In genomic region chr18:77702686-77703085, GRCh38 we compare ENCODE assay signal across 10 cellular contexts.
A peak's percentile ranks its signal among the peaks of the same experiment; 100 is the strongest.
DNase-seq lines count a peak whose midpoint lies in the region; ATAC-seq and TF ChIP-seq lines count a peak whose summit lies in the region.
"Had no signal": no experiment of that assay in that cellular context is flagged by ENCODE, and none has a peak within 500 bp of the region (broad histone marks: within the 10 kb centered on the region; RNA-seq: fewer than 3 reads in every experiment).

No MANE protein-coding gene starts in this region.

- H3K9me3 Mint-ChIP-seq in mesothelial cell of epicardium = peaks cover 3% of the 10 kb centered on the region
- H3K9me3 Mint-ChIP-seq: activated naive CD8-positive, alpha-beta T cell treated with anti-CD3 and anti-CD28 coated beads, Interleukin-2, amount 10 ng/mL, durations not matched to agents 7 days and 5 days; stimulated activated effector memory CD8-positive, alpha-beta T cell treated with anti-CD3 and anti-CD28 coated beads, Interleukin-12 subunit alpha, Interleukin-12 subunit beta, amount 100 ng/mL, for 72 hours had no signal

- no peaks in the 10 kb centered on the region for H3K4me1 Mint-ChIP-seq in mesothelial cell of epicardium
- H3K4me1 Mint-ChIP-seq: activated naive CD8-positive, alpha-beta T cell treated with anti-CD3 and anti-CD28 coated beads, Interleukin-2, amount 10 ng/mL, durations not matched to agents 7 days and 5 days; stimulated activated effector memory CD8-positive, alpha-beta T cell treated with anti-CD3 and anti-CD28 coated beads, Interleukin-12 subunit alpha, Interleukin-12 subunit beta, amount 100 ng/mL, for 72 hours had no signal

- no peak overlapping the region for H3K4me3 ChIP-seq in kidney epithelial cell (ENCODE audit: low read depth, low read length)

- H3K27ac Mint-ChIP-seq in mesothelial cell of epicardium = no peak overlapping the region
- H3K27ac Mint-ChIP-seq: activated naive CD8-positive, alpha-beta T cell treated with anti-CD3 and anti-CD28 coated beads, Interleukin-2, amount 10 ng/mL, durations not matched to agents 7 days and 5 days; stimulated activated effector memory CD8-positive, alpha-beta T cell treated with anti-CD3 and anti-CD28 coated beads, Interleukin-12 subunit alpha, Interleukin-12 subunit beta, amount 100 ng/mL, for 72 hours had no signal

- H3K27me3 ChIP-seq in kidney epithelial cell (ENCODE audit: control insufficient read depth, insufficient read depth, low read length) = no peaks in the 10 kb centered on the region

- TF ChIP-seq CTCF in kidney epithelial cell (IDR thresholded peaks at IDR 0.05; ENCODE audit: insufficient read depth, low read length, poor library complexity, severe bottlenecking) (peak; percentile 6), mesothelial cell of epicardium (IDR thresholded peaks at IDR 0.05; ENCODE audit: unreplicated experiment) (no peak)

- ATAC-seq in GM21390 (IDR thresholded peaks at IDR 0.05; ENCODE audit: unreplicated experiment) = no peak
- ATAC-seq: stimulated activated effector memory CD8-positive, alpha-beta T cell treated with anti-CD3 and anti-CD28 coated beads, Interleukin-12 subunit alpha, Interleukin-12 subunit beta, amount 100 ng/mL, for 72 hours had no signal

- DNase-seq in DMS153 (lab: John Stamatoyannopoulos, UW) = peak; percentile 60
- DNase-seq in NCI-H1092 treated with DMSO at 0.1 percent for 48 hours (lab: John Stamatoyannopoulos, UW) = peak; percentile 77
- DNase-seq in SW480 (ENCODE audit: low spot score) = peak; percentile 11
- DNase-seq in kidney epithelial cell (ENCODE audit: low read depth) = no peak
- DNase-seq in mesothelial cell of epicardium (ENCODE audit: low spot score in 2 of 2, unreplicated experiment in 2 of 2) = no peak
- no peak for DNase-seq in NCI-H82 (lab: John Stamatoyannopoulos, UW)
- DNase-seq in activated gamma-delta T cell (lab: John Stamatoyannopoulos, UW) = no peak
- DNase-seq: activated naive CD8-positive, alpha-beta T cell treated with anti-CD3 and anti-CD28 coated beads, Interleukin-2, amount 10 ng/mL, durations not matched to agents 7 days and 5 days had no signal

- no peaks in the 10 kb centered on the region for H3K36me3 ChIP-seq in kidney epithelial cell (ENCODE audit: control insufficient read depth, insufficient read depth, low read length)

- H3K4me3 Mint-ChIP-seq in mesothelial cell of epicardium = no peak overlapping the region
- H3K4me3 Mint-ChIP-seq: activated naive CD8-positive, alpha-beta T cell treated with anti-CD3 and anti-CD28 coated beads, Interleukin-2, amount 10 ng/mL, durations not matched to agents 7 days and 5 days; stimulated activated effector memory CD8-positive, alpha-beta T cell treated with anti-CD3 and anti-CD28 coated beads, Interleukin-12 subunit alpha, Interleukin-12 subunit beta, amount 100 ng/mL, for 72 hours had no signal

- no peaks in the 10 kb centered on the region for H3K36me3 Mint-ChIP-seq in mesothelial cell of epicardium
- H3K36me3 Mint-ChIP-seq: activated naive CD8-positive, alpha-beta T cell treated with anti-CD3 and anti-CD28 coated beads, Interleukin-2, amount 10 ng/mL, durations not matched to agents 7 days and 5 days; stimulated activated effector memory CD8-positive, alpha-beta T cell treated with anti-CD3 and anti-CD28 coated beads, Interleukin-12 subunit alpha, Interleukin-12 subunit beta, amount 100 ng/mL, for 72 hours had no signal

- H3K27me3 Mint-ChIP-seq in mesothelial cell of epicardium (ENCODE audit: low read depth) = peaks cover 40% of the 10 kb centered on the region

Comparison
In these comparisons a context has a peak if more than half of its experiments do, and no peak if none do; other contexts are left out.
1. DNase-seq: peak in DMS153 (single experiment), NCI-H1092 treated with DMSO at 0.1 percent for 48 hours (single experiment) and SW480 (single experiment); none in kidney epithelial cell (single experiment), mesothelial cell of epicardium (0 of 2), NCI-H82 (single experiment) and activated gamma-delta T cell (single experiment).